ENCODE assay signal across 1 cellular context in genomic region chr9:35842020-35842745, GRCh38.
TF ChIP-seq lines count a peak whose summit lies in the region.

No MANE protein-coding gene starts in this region.

TF ChIP-seq in IMR-90, 13 proteins besides CTCF, POLR2A, EP300 and RAD21 (continued from another document):
- TF ChIP-seq NFE2L2 (IDR thresholded peaks at IDR 0.05; ENCODE audit: low read depth, low read length) = no peak
- TF ChIP-seq MAZ (IDR thresholded peaks at IDR 0.05; ENCODE audit: borderline replicate concordance, low read depth, low read length) = no peak
- TF ChIP-seq, protein P1, sequence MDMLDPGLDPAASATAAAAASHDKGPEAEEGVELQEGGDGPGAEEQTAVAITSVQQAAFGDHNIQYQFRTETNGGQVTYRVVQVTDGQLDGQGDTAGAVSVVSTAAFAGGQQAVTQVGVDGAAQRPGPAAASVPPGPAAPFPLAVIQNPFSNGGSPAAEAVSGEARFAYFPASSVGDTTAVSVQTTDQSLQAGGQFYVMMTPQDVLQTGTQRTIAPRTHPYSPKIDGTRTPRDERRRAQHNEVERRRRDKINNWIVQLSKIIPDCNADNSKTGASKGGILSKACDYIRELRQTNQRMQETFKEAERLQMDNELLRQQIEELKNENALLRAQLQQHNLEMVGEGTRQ (IDR thresholded peaks at IDR 0.05; ENCODE audit: low read depth, low read length) = no peak
- TF ChIP-seq CHD1 (IDR thresholded peaks at IDR 0.05; ENCODE audit: low read depth, low read length) = no peak
- no peak for TF ChIP-seq RCOR1 (IDR thresholded peaks at IDR 0.05; ENCODE audit: insufficient replicate concordance, low read length)
- TF ChIP-seq CEBPB (IDR thresholded peaks at IDR 0.05; ENCODE audit: low read depth, low read length) = no peak
- no peak for TF ChIP-seq MAFK (IDR thresholded peaks at IDR 0.05; ENCODE audit: low read depth, low read length)
